ENCODE assay signal across 1 cellular context in the genomic region with DNA sequence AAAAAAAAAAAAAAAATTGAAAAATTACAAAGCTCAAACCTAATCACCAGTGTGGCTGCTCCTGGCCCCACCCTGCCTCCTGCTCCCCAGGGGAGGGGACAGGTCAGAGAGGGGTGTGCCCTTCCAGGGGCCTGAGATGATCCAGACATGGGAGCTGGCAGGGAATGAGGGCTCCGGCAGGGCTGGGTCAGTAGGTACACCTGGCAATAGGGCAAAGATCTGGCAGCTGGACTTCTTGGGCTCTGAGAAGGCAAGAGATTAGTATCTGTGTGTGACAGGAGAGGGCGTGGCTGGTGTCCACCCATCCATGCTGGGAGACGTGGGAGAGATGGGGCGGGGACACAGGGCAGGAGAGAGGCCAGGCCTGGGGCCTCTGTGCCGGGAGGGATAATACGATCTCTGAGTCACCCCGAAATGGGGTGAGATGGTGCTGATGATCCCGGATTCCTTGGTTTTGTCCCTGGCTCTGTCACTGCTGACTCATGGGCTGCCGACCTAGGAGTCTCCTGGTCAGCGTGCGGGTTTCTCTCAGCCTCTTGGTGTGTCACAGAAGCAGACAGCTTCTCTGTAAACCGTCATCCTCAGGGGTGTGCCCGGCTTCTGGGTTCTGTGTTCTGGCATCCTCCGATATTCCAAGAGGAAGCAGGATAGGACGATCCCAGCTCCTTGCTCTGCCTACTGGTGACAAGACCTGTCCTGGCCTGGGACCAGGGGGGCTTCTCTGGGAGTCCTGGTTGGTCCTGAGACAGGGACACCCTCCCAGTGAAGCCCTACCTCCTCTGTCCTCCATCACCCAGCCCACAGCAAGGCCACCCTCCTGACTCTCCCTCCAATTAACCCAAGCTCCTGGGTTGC.
TF ChIP-seq lines count a peak whose summit lies in the region.

No MANE protein-coding gene starts in this region.

TF ChIP-seq in WTC11, 78 proteins besides CTCF, POLR2A, EP300 and RAD21 (continued from another document):
- TF ChIP-seq, protein P1, sequence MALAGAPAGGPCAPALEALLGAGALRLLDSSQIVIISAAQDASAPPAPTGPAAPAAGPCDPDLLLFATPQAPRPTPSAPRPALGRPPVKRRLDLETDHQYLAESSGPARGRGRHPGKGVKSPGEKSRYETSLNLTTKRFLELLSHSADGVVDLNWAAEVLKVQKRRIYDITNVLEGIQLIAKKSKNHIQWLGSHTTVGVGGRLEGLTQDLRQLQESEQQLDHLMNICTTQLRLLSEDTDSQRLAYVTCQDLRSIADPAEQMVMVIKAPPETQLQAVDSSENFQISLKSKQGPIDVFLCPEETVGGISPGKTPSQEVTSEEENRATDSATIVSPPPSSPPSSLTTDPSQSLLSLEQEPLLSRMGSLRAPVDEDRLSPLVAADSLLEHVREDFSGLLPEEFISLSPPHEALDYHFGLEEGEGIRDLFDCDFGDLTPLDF (CRISPR knock-in tag; IDR thresholded peaks at IDR 0.05), result no peak
- no peak for TF ChIP-seq FOXJ3 (CRISPR knock-in tag; IDR thresholded peaks at IDR 0.05; ENCODE audit: borderline replicate concordance)
TF ChIP-seq in WTC11: peak in this region for 0.
